Comparison of ENCODE assay signal across 16 cellular contexts in genomic region chr13:29749401-29750177, GRCh38.
DNase-seq lines count a peak whose midpoint lies in the region; ATAC-seq, FAIRE-seq and TF ChIP-seq lines count a peak whose summit lies in the region.
"Had no signal": no experiment of that assay in that cellular context is flagged by ENCODE, and none has a peak within 500 bp of the region (broad histone marks: within the 10 kb centered on the region; RNA-seq: fewer than 3 reads in every experiment).

No MANE protein-coding gene starts in this region.

- peak overlapping the region in 1 of 2 experiments; percentile 34; a peak in 1 of 4 replicates for H4K8ac ChIP-seq in IMR-90 (ENCODE audit: low read depth in 2 of 2, low read length in 2 of 2)

- no peak overlapping the region for H4K91ac ChIP-seq in IMR-90 (ENCODE audit: insufficient read depth, low read depth, low read length)

- TF ChIP-seq EP300 in K562 (IDR thresholded peaks at IDR 0.05; ENCODE audit: low read length) = no peak

- POLR2A ChIA-PET in IMR-90 (lab: Charles Lee; ENCODE audit: unreplicated experiment) (no interaction called here), K562 (lab: Yijun Ruan, JAX) (no interaction called here)

- no peak overlapping the region for H3K9ac ChIP-seq in IMR-90 (ENCODE audit: low read depth, low read length)
- H3K9ac ChIP-seq in K562 (ENCODE audit: insufficient read depth in 1 of 2, low read depth in 2 of 2, low read length in 2 of 2) = no peak overlapping the region

- H2AFZ ChIP-seq in IMR-90 (replicated peaks; ENCODE audit: low read length, poor library complexity) (peak overlapping the region; percentile 58), K562 (ENCODE audit: low read depth, low read length) (no peak overlapping the region), osteoblast (ENCODE audit: low read length) (peak overlapping the region; percentile 68)

- dilution Hi-C loops in IMR-90 (cut with HindIII; ENCODE audit: low sequenced_read_pairs, unreplicated experiment) = no loop called here

- H4K5ac ChIP-seq in IMR-90 (ENCODE audit: low read depth, low read length) = no peak overlapping the region

- ATAC-seq in IMR-90 (ENCODE audit: low read depth) (peak; percentile 82), K562 (no peak), GM19467 (IDR thresholded peaks at IDR 0.05; ENCODE audit: unreplicated experiment) (no peak)
- ATAC-seq: activated CD8-positive, alpha-beta T cell treated with anti-CD3 and anti-CD28 coated beads for 36 hours; SK-N-SH treated with all-trans-retinoic acid at 6 μM for 48 hours had no signal

- H3K56ac ChIP-seq in IMR-90 (ENCODE audit: extremely low read depth, insufficient read depth, low read length) = no peak overlapping the region

- no CpG with 5 or more reads among the region's 6 CpGs for WGBS in IMR-90 (ENCODE audit: extremely low coverage in 2 of 2, insufficient read length in 1 of 2), 2 experiments
- 3% methylated on average over 6 of the region's 6 CpGs for WGBS in K562 (ENCODE audit: insufficient coverage, low coverage, missing lambda C conversion rate)
- WGBS in prostate gland = 75% methylated on average over 6 of the region's 6 CpGs

- H2BK20ac ChIP-seq in IMR-90 (ENCODE audit: low read depth, low read length) = no peak overlapping the region

- no peak for FAIRE-seq in K562 (lab: Jason Lieb, UNC)
- FAIRE-seq: D721Med had no signal

- H2BK5ac ChIP-seq in IMR-90 (ENCODE audit: low read depth, low read length, poor library complexity, severe bottlenecking) = no peak overlapping the region

- no peak overlapping the region for H3K4me2 ChIP-seq in IMR-90 (ENCODE audit: low read depth, low read length)
- no peak overlapping the region for H3K4me2 ChIP-seq in K562 (ENCODE audit: insufficient read depth, low read length)
- H3K4me2 ChIP-seq in osteoblast (ENCODE audit: insufficient read depth, low read length) = peak overlapping the region; percentile 6

- TF ChIP-seq CTCF in AG10803 (conservative IDR thresholded peaks at IDR 0.05; ENCODE audit: low read length) = no peak
- no peak for TF ChIP-seq CTCF in IMR-90 (conservative IDR thresholded peaks at IDR 0.05; ENCODE audit: low read depth, low read length)
- no peak for TF ChIP-seq CTCF in K562 (IDR thresholded peaks at IDR 0.05 in 2 of 3, conservative IDR thresholded peaks at IDR 0.05 in 1 of 3; ENCODE audit: insufficient read depth in 2 of 3, low read depth in 1 of 3, low read length in 3 of 3)
- no peak for TF ChIP-seq CTCF in osteoblast (IDR thresholded peaks at IDR 0.05; ENCODE audit: extremely low read depth, low read depth, low read length)
- no peak for TF ChIP-seq CTCF in prostate gland (IDR thresholded peaks at IDR 0.05)

- no peak overlapping the region for H3K18ac ChIP-seq in IMR-90 (ENCODE audit: low read depth, low read length)

- no peak overlapping the region for H2BK15ac ChIP-seq in IMR-90 (ENCODE audit: low read depth, low read length)

- H3K79me2 ChIP-seq in K562 (ENCODE audit: control insufficient read depth, insufficient read depth, low read length) (no peaks in the 10 kb centered on the region), osteoblast (ENCODE audit: insufficient read depth, low read length) (no peaks in the 10 kb centered on the region)

- no TSS peak for BruUV-seq in IMR-90 (replicated peaks; lab: Mats Ljungman, UMichigan)
- no TSS peak for BruUV-seq in K562 (replicated peaks; lab: Mats Ljungman, UMichigan)

- intact Hi-C loops in IMR-90 (cut with micrococcal nuclease) (no loop called here), K562 (cut with micrococcal nuclease) (no loop called here), prostate gland (cut with DNase I) (no loop called here)

- H2AK5ac ChIP-seq in IMR-90 (ENCODE audit: low read depth, low read length) = no peak overlapping the region

- no peaks in the 10 kb centered on the region for H3K36me3 ChIP-seq in IMR-90 (ENCODE audit: control insufficient read depth, insufficient read depth, low read length)
- H3K36me3 ChIP-seq in K562 (ENCODE audit: control insufficient read depth, insufficient read depth, low read length) = no peaks in the 10 kb centered on the region
- no peaks in the 10 kb centered on the region for H3K36me3 ChIP-seq in osteoblast (ENCODE audit: insufficient read depth, low read length)
- H3K36me3 ChIP-seq in prostate gland = no peaks in the 10 kb centered on the region
- H3K36me3 ChIP-seq: Peyer's patch, stomach had no signal

- peak; percentile 12 for DNase-seq in AG10803 (ENCODE audit: low read depth)
- DNase-seq in IMR-90 = peak; percentile 84
- DNase-seq in K562 (ENCODE audit: extremely low read depth in 1 of 4, low spot score in 3 of 4) = no peak
- peak; percentile 89 for DNase-seq in osteoblast (ENCODE audit: insufficient read length, low spot score, missing footprints)
- DNase-seq in DMS79 treated with DMSO at 0.1 percent for 48 hours (lab: John Stamatoyannopoulos, UW) = no peak
- no peak for DNase-seq in prostate gland (ENCODE audit: low spot score)
- DNase-seq in NCI-H345 treated with DMSO at 0.1 percent for 48 hours (lab: John Stamatoyannopoulos, UW; ENCODE audit: unreplicated experiment) = no peak
- DNase-seq: activated CD8-positive, alpha-beta T cell treated with anti-CD3 and anti-CD28 coated beads for 36 hours; naive B cell; NCI-H1048; Peyer's patch; posterior cingulate gyrus; stomach had no signal

- H4K20me1 ChIP-seq in IMR-90 (ENCODE audit: insufficient read depth, low read length) (no peaks in the 10 kb centered on the region), K562 (replicated peaks; ENCODE audit: control insufficient read depth, insufficient read depth, low read length) (no peaks in the 10 kb centered on the region), osteoblast (ENCODE audit: insufficient read depth, low read length) (no peaks in the 10 kb centered on the region)

- H3K4me1 ChIP-seq in IMR-90 (ENCODE audit: control insufficient read depth, insufficient read depth, low read length) (no peaks in the 10 kb centered on the region), K562 (replicated peaks in 1 of 2; ENCODE audit: control insufficient read depth in 2 of 2, insufficient read depth in 2 of 2, low read length in 2 of 2) (no peaks in the 10 kb centered on the region), osteoblast (ENCODE audit: insufficient read depth, low read length) (peaks cover 5% of the 10 kb centered on the region), prostate gland (replicated peaks) (no peaks in the 10 kb centered on the region)

- H3K23ac ChIP-seq in IMR-90 (ENCODE audit: low read depth, low read length) = no peak overlapping the region

- no peak for TF ChIP-seq POLR2A in IMR-90 (IDR thresholded peaks at IDR 0.05; ENCODE audit: low read depth, low read length)
- TF ChIP-seq POLR2A in K562 (conservative IDR thresholded peaks at IDR 0.05) = no peak
- TF ChIP-seq POLR2A in prostate gland (IDR thresholded peaks at IDR 0.05) = no peak

- no peaks in the 10 kb centered on the region for H3K79me1 ChIP-seq in IMR-90 (ENCODE audit: low read depth in 1 of 2, low read length in 2 of 2)

- H3K4me3 ChIP-seq in AG10803 (ENCODE audit: low read length) (no peak overlapping the region), IMR-90 (ENCODE audit: insufficient read depth, low read depth, low read length) (no peak overlapping the region), K562 (no peak overlapping the region), osteoblast (ENCODE audit: insufficient read depth, low read length) (no peak overlapping the region), prostate gland (no peak overlapping the region)
- H3K4me3 ChIP-seq: Peyer's patch, stomach had no signal

- H3K14ac ChIP-seq in IMR-90 (replicated peaks; ENCODE audit: low read depth, low read length) = 0 out of 2 replicates have a peak overlapping the region, but pooled peaks have one; percentile 57

- H3K27ac ChIP-seq in IMR-90 (ENCODE audit: insufficient read depth, low read length) = no peak overlapping the region
- no peak overlapping the region for H3K27ac ChIP-seq in K562 (ENCODE audit: extremely low read depth, low read depth, low read length)
- H3K27ac ChIP-seq in osteoblast (ENCODE audit: low read depth, low read length) = peak overlapping the region; percentile 24
- H3K27ac ChIP-seq in prostate gland = no peak overlapping the region
- H3K27ac ChIP-seq: Peyer's patch, stomach had no signal

- peaks cover 5% of the 10 kb centered on the region for H3K9me1 ChIP-seq in IMR-90 (ENCODE audit: insufficient read depth, low read length)
- H3K9me1 ChIP-seq in K562 (ENCODE audit: control insufficient read depth, insufficient read depth, low read length) = no peaks in the 10 kb centered on the region

- TF ChIP-seq RAD21 in IMR-90 (IDR thresholded peaks at IDR 0.05; ENCODE audit: low read length) = no peak
- no peak for TF ChIP-seq RAD21 in K562 (CRISPR knock-in tag; conservative IDR thresholded peaks at IDR 0.05 in 1 of 2, IDR thresholded peaks at IDR 0.05 in 1 of 2)

- H3K9me3 ChIP-seq in IMR-90 (ENCODE audit: control insufficient read depth, insufficient read depth, low read length) (no peaks in the 10 kb centered on the region), K562 (replicated peaks; ENCODE audit: control insufficient read depth, insufficient read depth, low read depth, low read length) (no peaks in the 10 kb centered on the region), osteoblast (ENCODE audit: low read depth, low read length) (no peaks in the 10 kb centered on the region), prostate gland (no peaks in the 10 kb centered on the region)
- H3K9me3 ChIP-seq: Peyer's patch, stomach had no signal

- no peak overlapping the region for H2AK9ac ChIP-seq in IMR-90 (replicated peaks; ENCODE audit: low read depth, low read length, poor library complexity)

- H2BK120ac ChIP-seq in IMR-90 (ENCODE audit: low read depth, low read length) = no peak overlapping the region

- in situ Hi-C loops in IMR-90 (cut with MboI; ENCODE audit: low sequenced_read_pairs) = no loop called here
- in situ Hi-C loops in K562 (cut with MboI) = no loop called here

- no peak overlapping the region for H3K4ac ChIP-seq in IMR-90 (ENCODE audit: low read depth, low read length)

- CTCF ChIA-PET in IMR-90 (lab: Yijun Ruan, JAX) (interaction anchor here (0.9 kb wide), 1 partner anchor 362 kb away, joined by 3 read pairs; no protein-coding TSS in a partner anchor), K562 (lab: Yijun Ruan, JAX; ENCODE audit: low intra/inter-chr PET ratio) (no interaction called here)

- peaks cover 8% of the 10 kb centered on the region for H3K27me3 ChIP-seq in IMR-90 (ENCODE audit: control insufficient read depth, insufficient read depth, low read length)
- peaks cover 0 to 9% of the 10 kb centered on the region in 2 experiments; a peak in 2 of 5 replicates for H3K27me3 ChIP-seq in K562 (ENCODE audit: control insufficient read depth in 2 of 2, insufficient read depth in 2 of 2, low read length in 2 of 2)
- H3K27me3 ChIP-seq in osteoblast (ENCODE audit: insufficient read depth, low read length) = peaks cover 3% of the 10 kb centered on the region
- H3K27me3 ChIP-seq in prostate gland (replicated peaks; ENCODE audit: insufficient read depth) = no peaks in the 10 kb centered on the region
- H3K27me3 ChIP-seq: Peyer's patch had no signal

TF ChIP-seq in IMR-90, 13 proteins besides CTCF, POLR2A, EP300 and RAD21 (continues in another document):
- TF ChIP-seq CEBPB (IDR thresholded peaks at IDR 0.05; ENCODE audit: low read depth, low read length) (peak; percentile 95), RFX5 (IDR thresholded peaks at IDR 0.05; ENCODE audit: low read depth, low read length) (no peak)

Comparison
In these comparisons a context has a peak if more than half of its experiments do, and no peak if none do; other contexts are left out.
1. DNase-seq: peak in AG10803 (single experiment), IMR-90 (single experiment) and osteoblast (single experiment); none in K562 (0 of 4), DMS79 treated with DMSO at 0.1 percent for 48 hours (single experiment), prostate gland (single experiment) and NCI-H345 treated with DMSO at 0.1 percent for 48 hours (single experiment).